Comparison of ENCODE assay signal across 9 cellular contexts in the genomic region with DNA sequence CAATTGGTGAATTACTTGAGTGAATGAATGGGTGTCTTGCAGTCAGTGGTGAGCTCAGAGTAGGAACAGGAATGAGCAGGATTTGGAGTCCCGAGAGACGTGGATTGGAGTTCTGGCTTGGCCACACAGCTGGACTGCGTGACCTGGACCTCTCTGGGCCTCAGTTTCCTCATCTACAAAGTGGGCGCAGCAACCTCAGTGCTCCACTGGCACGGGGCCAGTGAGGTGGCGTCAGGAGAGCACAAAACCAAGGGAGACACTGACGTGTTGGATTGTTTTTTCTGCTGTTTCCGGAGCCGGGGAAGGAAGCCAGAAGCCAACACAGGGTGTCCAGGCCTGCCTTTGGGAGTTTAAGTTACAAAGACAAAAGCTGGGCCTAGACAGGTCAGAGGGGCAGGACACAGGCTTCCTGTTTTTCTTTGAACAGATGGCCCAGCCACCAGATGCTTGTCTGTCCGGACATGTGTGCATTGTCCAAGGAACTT. TPM values are rescaled to one million over a fixed set of nuclear protein-coding genes. Genes with fewer than 3 reads are reported as not detected.
DNase-seq lines count a peak whose midpoint lies in the region; ATAC-seq lines count a peak whose summit lies in the region.
"Had no signal": no experiment of that assay in that cellular context is flagged by ENCODE, and none has a peak within 500 bp of the region (broad histone marks: within the 10 kb centered on the region; RNA-seq: fewer than 3 reads in every experiment).

No MANE protein-coding gene starts in this region.

- DNase-seq in COLO668 (lab: John Stamatoyannopoulos, UW; ENCODE audit: unreplicated experiment) (peak; percentile 49), SJCRH30 (peak; percentile 67 to 74), fibroblast of peridontal ligament (ENCODE audit: extremely low read depth) (peak; percentile 12), non-pigmented ciliary epithelial cell (ENCODE audit: low read depth) (peak; percentile 67)
- no peak for DNase-seq in naive thymus-derived CD8-positive, alpha-beta T cell

- no peak for ATAC-seq in naive thymus-derived CD8-positive, alpha-beta T cell
- ATAC-seq in HG02763 (IDR thresholded peaks at IDR 0.05; ENCODE audit: unreplicated experiment): no peak
- ATAC-seq in GM19395 (IDR thresholded peaks at IDR 0.05; ENCODE audit: unreplicated experiment): no peak
- ATAC-seq in GM21619 (IDR thresholded peaks at IDR 0.05; ENCODE audit: unreplicated experiment): no peak

- peaks cover 0 to 2% (median 0%) of the 10 kb centered on the region in 9 donors for H3K9me3 Mint-ChIP-seq in naive thymus-derived CD8-positive, alpha-beta T cell

- peaks cover 24% of the 10 kb centered on the region for H3K4me1 ChIP-seq in SJCRH30

- H3K9me3 ChIP-seq in SJCRH30 (replicated peaks): no peaks in the 10 kb centered on the region
- H3K9me3 ChIP-seq: thoracic aorta had no signal

- H3K4me3 ChIP-seq in SJCRH30: no peak overlapping the region
- H3K4me3 ChIP-seq: thoracic aorta had no signal

- no peak overlapping the region for H3K27ac Mint-ChIP-seq in naive thymus-derived CD8-positive, alpha-beta T cell

- peaks cover 0 to 8% (median 0%) of the 10 kb centered on the region in 3 donors for H3K36me3 Mint-ChIP-seq in naive thymus-derived CD8-positive, alpha-beta T cell

- no peak overlapping the region for H3K4me3 Mint-ChIP-seq in naive thymus-derived CD8-positive, alpha-beta T cell

- peak overlapping the region; percentile 36 for H3K27ac ChIP-seq in SJCRH30
- H3K27ac ChIP-seq: thoracic aorta had no signal

- no peaks in the 10 kb centered on the region for H3K27me3 ChIP-seq in SJCRH30

- no peaks in the 10 kb centered on the region for H3K36me3 ChIP-seq in SJCRH30
- H3K36me3 ChIP-seq: thoracic aorta had no signal

- POLR2A ChIA-PET in naive thymus-derived CD8-positive, alpha-beta T cell (lab: Charles Lee): no interaction called here

- peaks cover 33 to 79% (median 52%) of the 10 kb centered on the region in 5 donors for H3K27me3 Mint-ChIP-seq in naive thymus-derived CD8-positive, alpha-beta T cell

- peaks cover 0 to 6% (median 1%) of the 10 kb centered on the region in 4 donors for H3K4me1 Mint-ChIP-seq in naive thymus-derived CD8-positive, alpha-beta T cell

RNA-seq across cellular contexts. Expression of gene DOCK6, which starts 6.5 kb away (rescaled TPM):
- 15.2 and 18.3 TPM in 2 replicates for total RNA-seq in SJCRH30 (2014; rRNA removed; shearing (Covaris generic))
- under 1 TPM; 0.16 to 0.34 TPM for total RNA-seq in naive thymus-derived CD8-positive, alpha-beta T cell
- polyA plus RNA-seq in naive thymus-derived CD8-positive, alpha-beta T cell: not detected

RNA-seq across cellular contexts. Expression of gene TSPAN16, which starts 27.1 kb away (rescaled TPM):
- total RNA-seq in SJCRH30 (2014; rRNA removed; shearing (Covaris generic)): not detected in 2 replicates
- total RNA-seq in naive thymus-derived CD8-positive, alpha-beta T cell: not detected
- not detected for polyA plus RNA-seq in naive thymus-derived CD8-positive, alpha-beta T cell
- total RNA-seq: thoracic aorta had no signal

RNA-seq across cellular contexts. Expression of gene ANGPTL8, which starts 29.4 kb away (rescaled TPM):
- not detected in 2 replicates for total RNA-seq in SJCRH30 (2014; rRNA removed; shearing (Covaris generic))
- not detected for total RNA-seq in naive thymus-derived CD8-positive, alpha-beta T cell
- polyA plus RNA-seq in naive thymus-derived CD8-positive, alpha-beta T cell: not detected
- total RNA-seq: thoracic aorta had no signal

Comparison
In these comparisons a context has a peak if more than half of its experiments do, and no peak if none do; other contexts are left out.
1. DNase-seq: peak in COLO668 (single experiment), SJCRH30 (2 of 2), fibroblast of peridontal ligament (single experiment) and non-pigmented ciliary epithelial cell (single experiment); none in naive thymus-derived CD8-positive, alpha-beta T cell (0 of 10).
2. RNA of gene DOCK6, which starts 6.5 kb away (total RNA-seq): 15.2 to 18.3 TPM in SJCRH30; 0.16 to 0.34 TPM in naive thymus-derived CD8-positive, alpha-beta T cell; every median in the first group is over 10 times any median in the second.